In the genomic region with DNA sequence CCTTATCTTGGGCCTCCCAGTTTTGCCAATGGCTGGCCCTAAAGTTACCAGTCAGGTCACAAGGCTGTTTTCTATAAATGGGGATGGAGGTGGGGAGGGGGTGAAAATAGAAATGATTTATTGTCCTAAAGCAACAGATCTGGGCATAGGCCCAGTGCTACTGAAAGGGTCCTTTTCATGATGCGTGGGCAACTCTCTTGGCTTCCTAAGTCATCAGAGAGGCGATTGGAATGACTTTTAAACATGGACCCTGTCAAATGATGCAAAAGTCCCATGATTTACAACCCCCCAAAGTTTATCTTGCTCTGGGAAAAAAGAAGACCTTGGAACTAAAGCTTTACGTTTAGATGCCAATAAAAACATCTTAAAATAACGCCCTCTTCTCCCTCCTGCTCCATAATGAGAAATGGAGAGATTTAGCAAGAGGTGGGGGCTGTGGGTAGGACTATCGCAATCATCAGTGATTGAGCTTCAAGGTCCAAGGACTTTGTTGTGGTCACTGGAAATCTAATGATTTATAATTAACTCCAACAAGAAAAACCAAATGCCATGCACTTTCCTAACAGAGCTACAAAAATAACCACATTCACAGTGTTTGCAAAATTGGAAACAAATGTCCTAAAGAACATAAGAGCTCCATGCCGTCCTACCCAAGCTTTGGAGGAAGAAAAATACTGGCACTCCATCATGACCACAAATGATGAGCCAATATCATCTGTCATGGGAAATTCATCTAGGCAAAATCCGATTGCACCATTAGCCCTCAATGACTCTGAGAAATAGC, we compare ENCODE assay signal across 15 cellular contexts.
A peak's percentile ranks its signal among the peaks of the same experiment; 100 is the strongest.
DNase-seq lines count a peak whose midpoint lies in the region; ATAC-seq and TF ChIP-seq lines count a peak whose summit lies in the region.
"Had no signal": no experiment of that assay in that cellular context is flagged by ENCODE, and none has a peak within 500 bp of the region (broad histone marks: within the 10 kb centered on the region; RNA-seq: fewer than 3 reads in every experiment).

No MANE protein-coding gene starts in this region.

- H3K4me2 ChIP-seq in Karpas-422 (ENCODE audit: low read depth, low read length, poor library complexity, severe bottlenecking): no peak overlapping the region

- H3K9me3 ChIP-seq in naive thymus-derived CD4-positive, alpha-beta T cell (ENCODE audit: control insufficient read depth in 2 of 3, low read length in 3 of 3): no peaks in the 10 kb centered on the region
- H3K9me3 ChIP-seq in Karpas-422 (ENCODE audit: low read length): no peaks in the 10 kb centered on the region

- no peak overlapping the region for H3K4me3 ChIP-seq in epithelial cell of esophagus (ENCODE audit: low read length)
- no peak overlapping the region for H3K4me3 ChIP-seq in naive thymus-derived CD4-positive, alpha-beta T cell (ENCODE audit: low read length)
- H3K4me3 ChIP-seq in Karpas-422 (ENCODE audit: low read length): no peak overlapping the region
- H3K4me3 ChIP-seq: SK-N-MC had no signal

- H3K4me1 Mint-ChIP-seq in naive thymus-derived CD4-positive, alpha-beta T cell: no peaks in the 10 kb centered on the region
- H3K4me1 Mint-ChIP-seq: activated naive CD8-positive, alpha-beta T cell treated with anti-CD3 and anti-CD28 coated beads, Interleukin-2, amount 10 ng/mL, durations not matched to agents 7 days and 5 days had no signal

- no peaks in the 10 kb centered on the region for H3K36me3 ChIP-seq in naive thymus-derived CD4-positive, alpha-beta T cell (ENCODE audit: control insufficient read depth in 2 of 3, insufficient read depth in 3 of 3, low read length in 3 of 3)
- H3K36me3 ChIP-seq in Karpas-422 (ENCODE audit: insufficient read depth, low read length): no peaks in the 10 kb centered on the region

- H3K27me3 Mint-ChIP-seq in naive thymus-derived CD4-positive, alpha-beta T cell: peaks cover 17 to 58% (median 27%) of the 10 kb centered on the region in 5 donors

- peaks cover 0 to 4% (median 0%) of the 10 kb centered on the region in 11 donors for H3K9me3 Mint-ChIP-seq in naive thymus-derived CD4-positive, alpha-beta T cell
- H3K9me3 Mint-ChIP-seq: activated naive CD8-positive, alpha-beta T cell treated with anti-CD3 and anti-CD28 coated beads, Interleukin-2, amount 10 ng/mL, durations not matched to agents 7 days and 5 days; stimulated activated naive B cell treated with anti-CD40 and anti-IgM and Interleukin-4, amounts not matched to agents 10 μg/mL and 1 μg/mL and 100 μg/mL, for 72 hours; WTC11 had no signal

- no peaks in the 10 kb centered on the region for H4K20me1 ChIP-seq in Karpas-422 (ENCODE audit: insufficient read depth, low read depth, low read length)

- no peak overlapping the region for H3K27ac Mint-ChIP-seq in naive thymus-derived CD4-positive, alpha-beta T cell
- H3K27ac Mint-ChIP-seq: activated naive CD8-positive, alpha-beta T cell treated with anti-CD3 and anti-CD28 coated beads, Interleukin-2, amount 10 ng/mL, durations not matched to agents 7 days and 5 days; stimulated activated naive B cell treated with anti-CD40 and anti-IgM and Interleukin-4, amounts not matched to agents 10 μg/mL and 1 μg/mL and 100 μg/mL, for 72 hours; WTC11 had no signal

- H3K4me1 ChIP-seq in naive thymus-derived CD4-positive, alpha-beta T cell (ENCODE audit: control insufficient read depth in 2 of 2, insufficient read depth in 2 of 2, low read length in 2 of 2): no peaks in the 10 kb centered on the region
- no peaks in the 10 kb centered on the region for H3K4me1 ChIP-seq in Karpas-422 (ENCODE audit: low read length)

- H3K9ac ChIP-seq in Karpas-422 (ENCODE audit: low read length): no peak overlapping the region

- no peak overlapping the region for H3K27ac ChIP-seq in naive thymus-derived CD4-positive, alpha-beta T cell (ENCODE audit: low read depth, low read length)
- no peak overlapping the region for H3K27ac ChIP-seq in Karpas-422 (ENCODE audit: low read length)
- H3K27ac ChIP-seq: SK-N-MC had no signal

- DNase-seq in HCEC 1CT (peak; percentile 6), epithelial cell of esophagus (ENCODE audit: low read depth) (peak; percentile 22), medulla oblongata (ENCODE audit: extremely low spot score) (peak; percentile 10), ureter (ENCODE audit: low spot score) (peak; percentile 47), Karpas-422 (no peak)
- DNase-seq in stimulated activated CD4-positive, alpha-beta T cell treated with anti-CD3 and anti-CD28 coated beads, Interleukin-4, amount 100 ng/mL, for 1 hour: no peak
- no peak for DNase-seq in naive thymus-derived CD4-positive, alpha-beta T cell
- DNase-seq: activated naive CD8-positive, alpha-beta T cell treated with anti-CD3 and anti-CD28 coated beads, Interleukin-2, amount 10 ng/mL, durations not matched to agents 7 days and 5 days; COR-L47; cortex of kidney; kidney; NCI-H1105; stimulated activated naive B cell treated with anti-CD40 and anti-IgM and Interleukin-4, amounts not matched to agents 10 μg/mL and 1 μg/mL and 100 μg/mL, for 72 hours had no signal

- no peaks in the 10 kb centered on the region for H3K79me2 ChIP-seq in Karpas-422 (ENCODE audit: low read length)

- H3K36me3 Mint-ChIP-seq in naive thymus-derived CD4-positive, alpha-beta T cell: no peaks in the 10 kb centered on the region
- H3K36me3 Mint-ChIP-seq: activated naive CD8-positive, alpha-beta T cell treated with anti-CD3 and anti-CD28 coated beads, Interleukin-2, amount 10 ng/mL, durations not matched to agents 7 days and 5 days; stimulated activated naive B cell treated with anti-CD40 and anti-IgM and Interleukin-4, amounts not matched to agents 10 μg/mL and 1 μg/mL and 100 μg/mL, for 72 hours; WTC11 had no signal

- CTCF ChIA-PET in naive thymus-derived CD4-positive, alpha-beta T cell (lab: Charles Lee): no interaction called here

- no peaks in the 10 kb centered on the region for H3K9me2 ChIP-seq in Karpas-422 (replicated peaks; ENCODE audit: insufficient read depth, low read length)

- H3K27me3 ChIP-seq in naive thymus-derived CD4-positive, alpha-beta T cell (ENCODE audit: control insufficient read depth in 2 of 2, insufficient read depth in 2 of 2, low read length in 2 of 2): no peaks in the 10 kb centered on the region
- no peaks in the 10 kb centered on the region for H3K27me3 ChIP-seq in Karpas-422 (ENCODE audit: low read length)

- TF ChIP-seq CTCF in epithelial cell of esophagus (IDR thresholded peaks at IDR 0.05; ENCODE audit: insufficient read depth, low read depth, low read length, missing control alignments): no peak

- no peak for ATAC-seq in naive thymus-derived CD4-positive, alpha-beta T cell
- ATAC-seq: stimulated activated naive B cell treated with anti-CD40 and anti-IgM and Interleukin-4, amounts not matched to agents 10 μg/mL and 1 μg/mL and 100 μg/mL, for 72 hours; WTC11 had no signal

- intact Hi-C loops in naive thymus-derived CD4-positive, alpha-beta T cell (cut with micrococcal nuclease): no loop called here

- no peak overlapping the region for H2AFZ ChIP-seq in Karpas-422 (ENCODE audit: low read length)

- no peak overlapping the region for H3K4me3 Mint-ChIP-seq in naive thymus-derived CD4-positive, alpha-beta T cell
- H3K4me3 Mint-ChIP-seq: activated naive CD8-positive, alpha-beta T cell treated with anti-CD3 and anti-CD28 coated beads, Interleukin-2, amount 10 ng/mL, durations not matched to agents 7 days and 5 days; stimulated activated naive B cell treated with anti-CD40 and anti-IgM and Interleukin-4, amounts not matched to agents 10 μg/mL and 1 μg/mL and 100 μg/mL, for 72 hours; WTC11 had no signal

- POLR2A ChIA-PET in naive thymus-derived CD4-positive, alpha-beta T cell (lab: Charles Lee): no interaction called here

Comparison
In these comparisons a context has a peak if more than half of its experiments do, and no peak if none do; other contexts are left out.
1. DNase-seq: peak in HCEC 1CT (single experiment), epithelial cell of esophagus (single experiment), medulla oblongata (single experiment) and ureter (single experiment); none in stimulated activated CD4-positive, alpha-beta T cell treated with anti-CD3 and anti-CD28 coated beads, Interleukin-4, amount 100 ng/mL, for 1 hour (single experiment), naive thymus-derived CD4-positive, alpha-beta T cell (0 of 9) and Karpas-422 (single experiment).